Comparison of ENCODE assay signal across 8 cellular contexts in genomic region chr1:43172532-43172972, GRCh38. TPM values are rescaled to one million over a fixed set of nuclear protein-coding genes. Genes with fewer than 3 reads are reported as not detected.
DNase-seq lines count a peak whose midpoint lies in the region; ATAC-seq and TF ChIP-seq lines count a peak whose summit lies in the region.

No MANE protein-coding gene starts in this region.

- POLR2A ChIA-PET in activated CD8-positive, alpha-beta T cell treated with anti-CD3 and anti-CD28 coated beads, Interleukin-2, amount 10 ng/mL, durations not matched to agents 7 days and 5 days (lab: Charles Lee): interaction anchor here (0.7 to 0.8 kb wide), 3 partner anchors 186 to 249 kb away, joined by 3 to 4 read pairs (median 3); no protein-coding TSS in a partner anchor

- peaks cover 36% of the 10 kb centered on the region for H3K36me3 Mint-ChIP-seq in activated CD8-positive, alpha-beta T cell treated with anti-CD3 and anti-CD28 coated beads, Interleukin-2, amount 10 ng/mL, durations not matched to agents 7 days and 5 days (ENCODE audit: low read depth)

- H3K27ac Mint-ChIP-seq in activated CD8-positive, alpha-beta T cell treated with anti-CD3 and anti-CD28 coated beads, Interleukin-2, amount 10 ng/mL, durations not matched to agents 7 days and 5 days: peak overlapping the region; percentile 88

- peak; percentile 69 to 78 for DNase-seq in AML-193 (lab: John Stamatoyannopoulos, UW)
- DNase-seq in NCI-H748 treated with DMSO at 0.1 percent for 48 hours (lab: John Stamatoyannopoulos, UW): peak; percentile 100
- DNase-seq in activated CD8-positive, alpha-beta T cell treated with anti-CD3 and anti-CD28 coated beads, Interleukin-2, amount 10 ng/mL, durations not matched to agents 7 days and 5 days: peak; percentile 87
- DNase-seq in epithelial cell of esophagus (ENCODE audit: low read depth): peak; percentile 92
- peak; percentile 87 to 91 (median 88) for DNase-seq in mucosa of descending colon
- peak; percentile 69 to 83 for DNase-seq in stimulated activated CD8-positive, alpha-beta memory T cell treated with anti-CD3 and anti-CD28 coated beads, Interleukin-2, amount 100 ng/mL, for 48 hours (ENCODE audit: low read depth in 2 of 2)

- TF ChIP-seq CTCF in epithelial cell of esophagus (IDR thresholded peaks at IDR 0.05; ENCODE audit: insufficient read depth, low read depth, low read length, missing control alignments): no peak
- TF ChIP-seq CTCF in mucosa of descending colon (IDR thresholded peaks at IDR 0.05): no peak

- intact Hi-C loops in mucosa of descending colon (cut with DNase I, micrococcal nuclease): no loop called here

- H3K4me1 Mint-ChIP-seq in activated CD8-positive, alpha-beta T cell treated with anti-CD3 and anti-CD28 coated beads, Interleukin-2, amount 10 ng/mL, durations not matched to agents 7 days and 5 days (ENCODE audit: low read depth): peaks cover 30% of the 10 kb centered on the region

- H3K9me3 ChIP-seq in mucosa of descending colon: no peaks in the 10 kb centered on the region

- H3K4me3 Mint-ChIP-seq in activated CD8-positive, alpha-beta T cell treated with anti-CD3 and anti-CD28 coated beads, Interleukin-2, amount 10 ng/mL, durations not matched to agents 7 days and 5 days: peak overlapping the region; percentile 92

- H3K4me3 ChIP-seq in epithelial cell of esophagus (ENCODE audit: low read length) (peak overlapping the region; percentile 95), mucosa of descending colon (peak overlapping the region; percentile 64)

- H3K27me3 Mint-ChIP-seq in activated CD8-positive, alpha-beta T cell treated with anti-CD3 and anti-CD28 coated beads, Interleukin-2, amount 10 ng/mL, durations not matched to agents 7 days and 5 days (ENCODE audit: low read depth): peaks cover 28% of the 10 kb centered on the region

- peaks cover 6% of the 10 kb centered on the region for H3K4me1 ChIP-seq in mucosa of descending colon (ENCODE audit: low read depth)

- CTCF ChIA-PET in activated CD8-positive, alpha-beta T cell treated with anti-CD3 and anti-CD28 coated beads, Interleukin-2, amount 10 ng/mL, durations not matched to agents 7 days and 5 days (lab: Charles Lee): interaction anchor here (1.2 to 1.3 kb wide), 2 partner anchors 99 to 716 kb away, joined by 3 to 5 read pairs; no protein-coding TSS in a partner anchor

- ATAC-seq in GM19351 (IDR thresholded peaks at IDR 0.05; ENCODE audit: unreplicated experiment) (peak; percentile 52), HG03571 (IDR thresholded peaks at IDR 0.05; ENCODE audit: unreplicated experiment) (peak; percentile 45), mucosa of descending colon (peak; percentile 99)
- ATAC-seq in activated CD8-positive, alpha-beta T cell treated with anti-CD3 and anti-CD28 coated beads, Interleukin-2, amount 10 ng/mL, durations not matched to agents 7 days and 5 days: peak; percentile 71

- H3K9me3 Mint-ChIP-seq in activated CD8-positive, alpha-beta T cell treated with anti-CD3 and anti-CD28 coated beads, Interleukin-2, amount 10 ng/mL, durations not matched to agents 7 days and 5 days (ENCODE audit: insufficient read depth): no peaks in the 10 kb centered on the region

- no peaks in the 10 kb centered on the region for H3K36me3 ChIP-seq in mucosa of descending colon (ENCODE audit: low read depth)

RNA-seq across cellular contexts. Expression of gene CFAP57, which starts 0.4 kb away (rescaled TPM):
- not detected for total RNA-seq in activated CD8-positive, alpha-beta T cell treated with anti-CD3 and anti-CD28 coated beads, Interleukin-2, amount 10 ng/mL, durations not matched to agents 7 days and 5 days
- total RNA-seq in mucosa of descending colon: under 1 TPM in 1 of 3 donors, not detected in 2; 0.34 TPM

RNA-seq across cellular contexts. Expression of gene EBNA1BP2, which starts 0.5 kb away (rescaled TPM):
- 10 to 100 TPM; 58.8 to 59.0 TPM for total RNA-seq in activated CD8-positive, alpha-beta T cell treated with anti-CD3 and anti-CD28 coated beads, Interleukin-2, amount 10 ng/mL, durations not matched to agents 7 days and 5 days
- 10 to 100 TPM; 32.3 to 38.9 (median 34.9) TPM for total RNA-seq in mucosa of descending colon

Comparison
In these comparisons a context has a peak if more than half of its experiments do, and no peak if none do; other contexts are left out.
1. Peak in every context shown above with its lines: DNase-seq, ATAC-seq and H3K4me3 ChIP-seq.
2. ATAC-seq: peak in every context shown above with its lines; median percentile 99 in mucosa of descending colon; 71 in activated CD8-positive, alpha-beta T cell treated with anti-CD3 and anti-CD28 coated beads, Interleukin-2, amount 10 ng/mL, durations not matched to agents 7 days and 5 days; 52 in GM19351; 45 in HG03571.